Comparison of ENCODE assay signal across 11 cellular contexts in genomic region chr7:148712610-148713330, GRCh38. TPM values are rescaled to one million over a fixed set of nuclear protein-coding genes. Genes with fewer than 3 reads are reported as not detected.
DNase-seq lines count a peak whose midpoint lies in the region; ATAC-seq, FAIRE-seq and TF ChIP-seq lines count a peak whose summit lies in the region.
"Had no signal": no experiment of that assay in that cellular context is flagged by ENCODE, and none has a peak within 500 bp of the region (broad histone marks: within the 10 kb centered on the region; RNA-seq: fewer than 3 reads in every experiment).

No MANE protein-coding gene starts in this region.

- no peak for TF ChIP-seq CTCF in epithelial cell of esophagus (IDR thresholded peaks at IDR 0.05; ENCODE audit: insufficient read depth, low read depth, low read length, missing control alignments)
- TF ChIP-seq CTCF in natural killer cell (IDR thresholded peaks at IDR 0.05) = no peak

- intact Hi-C loops in natural killer cell (cut with micrococcal nuclease) = no loop called here
- intact Hi-C loops in posterior cingulate gyrus (cut with DNase I) = no loop called here

- FAIRE-seq in GM12891 (lab: Jason Lieb, UNC) = peak; percentile 61
- FAIRE-seq: urothelium cell line had no signal

- DNase-seq in GM12891 (ENCODE audit: insufficient read length, low spot score) (no peak), epithelial cell of esophagus (ENCODE audit: low read depth) (peak; percentile 38), natural killer cell (no peak), posterior cingulate gyrus (no peak), T-helper 1 cell (no peak)
- DNase-seq: hypothalamus had no signal

- H3K27me3 Mint-ChIP-seq in natural killer cell (ENCODE audit: low read depth in 2 of 2) = no peaks in the 10 kb centered on the region

- no peak overlapping the region for H3K27ac Mint-ChIP-seq in natural killer cell

- peak; percentile 70 for ATAC-seq in GM19395 (IDR thresholded peaks at IDR 0.05; ENCODE audit: unreplicated experiment)
- peak; percentile 60 for ATAC-seq in HG03159 (IDR thresholded peaks at IDR 0.05; ENCODE audit: unreplicated experiment)
- ATAC-seq in natural killer cell = no peak
- no peak for ATAC-seq in HG02970 (IDR thresholded peaks at IDR 0.05; ENCODE audit: low FRiP score, unreplicated experiment)

- H3K9me3 Mint-ChIP-seq in natural killer cell = no peaks in the 10 kb centered on the region

- peaks cover 78 to 80% of the 10 kb centered on the region in 2 donors for H3K4me1 Mint-ChIP-seq in natural killer cell

- H3K4me3 Mint-ChIP-seq in natural killer cell = no peak overlapping the region
- H3K4me3 Mint-ChIP-seq: neural crest cell had no signal

- TF ChIP-seq POLR2A in GM12891 (IDR thresholded peaks at IDR 0.05; ENCODE audit: low read depth, low read length) = no peak

- H3K4me3 ChIP-seq in epithelial cell of esophagus (ENCODE audit: low read length) = no peak overlapping the region

- no peaks in the 10 kb centered on the region for H3K36me3 Mint-ChIP-seq in natural killer cell

TF ChIP-seq in GM12891, 5 proteins besides CTCF, POLR2A, EP300 and RAD21:
- TF ChIP-seq POU2F2 (IDR thresholded peaks at IDR 0.05; ENCODE audit: low read depth, low read length) (no peak), PAX5 (IDR thresholded peaks at IDR 0.05; ENCODE audit: insufficient read depth, low read length, severe bottlenecking) (no peak), POLR2AphosphoS5 (IDR thresholded peaks at IDR 0.05; ENCODE audit: low read depth, low read length) (no peak), TAF1 (IDR thresholded peaks at IDR 0.05; ENCODE audit: low read depth, low read length) (no peak), SPI1 (IDR thresholded peaks at IDR 0.05; ENCODE audit: low read depth, low read length) (peak; percentile 66)
TF ChIP-seq in GM12891: peak in this region for 1.

RNA-seq across cellular contexts. Expression of gene CUL1, which starts 14.1 kb away (rescaled TPM):
- 30.8 TPM for polyA plus RNA-seq in GM12891 (2012; ENCODE audit: low read depth, missing spikeins)
- total RNA-seq in natural killer cell = 10 to 100 TPM; 37.4 to 45.1 (median 43.2) TPM

Comparison
In these comparisons a context has a peak if more than half of its experiments do, and no peak if none do; other contexts are left out.
1. ATAC-seq: peak in GM19395 (single experiment) and HG03159 (single experiment); none in natural killer cell (0 of 3) and HG02970 (single experiment).